In the genomic region with DNA sequence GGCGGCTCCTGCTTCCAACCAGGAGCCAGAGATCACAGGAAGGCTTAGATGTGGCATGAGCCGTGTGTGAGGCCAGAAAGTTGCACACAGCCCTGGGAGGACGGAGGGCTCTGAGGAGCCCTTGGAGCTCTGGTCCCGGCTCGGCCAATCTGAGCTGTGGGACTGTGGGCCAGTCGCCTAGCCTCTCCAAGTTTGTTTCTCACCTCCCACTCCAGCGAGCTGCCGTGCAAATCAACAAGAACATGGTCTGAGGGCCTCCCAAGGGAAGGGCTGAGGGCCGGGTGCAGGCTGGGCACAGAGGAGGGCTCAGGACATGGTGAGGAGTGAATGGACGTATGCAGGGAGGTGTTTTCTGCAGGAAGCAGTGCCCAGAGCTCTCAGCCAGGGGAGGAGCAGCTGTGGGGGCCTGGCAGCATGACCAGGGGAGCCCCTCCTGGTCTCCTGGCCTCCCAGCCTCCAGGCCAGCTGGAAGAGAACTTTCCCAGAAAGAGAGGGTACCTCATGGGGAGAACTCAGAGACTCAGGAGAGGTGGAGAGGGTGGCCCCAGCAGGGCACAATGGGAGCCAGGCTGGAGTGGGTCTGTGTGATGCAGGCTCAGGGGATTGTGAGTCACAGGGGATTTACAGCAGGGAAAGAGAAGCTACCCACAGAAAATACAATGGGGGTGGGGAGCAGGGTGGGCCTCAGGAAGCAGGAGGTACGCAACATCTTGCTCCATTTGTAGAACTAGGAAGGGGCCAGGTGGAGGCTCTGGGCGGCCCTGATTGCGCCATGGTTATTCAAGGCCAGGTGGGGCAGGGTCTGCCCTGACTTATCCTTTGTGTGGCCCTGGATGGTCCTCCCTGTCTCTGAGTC, we compare ENCODE assay signal across 11 cellular contexts. TPM values are rescaled to one million over a fixed set of nuclear protein-coding genes. Genes with fewer than 3 reads are reported as not detected.
DNase-seq lines count a peak whose midpoint lies in the region; ATAC-seq lines count a peak whose summit lies in the region.
"Had no signal": no experiment of that assay in that cellular context is flagged by ENCODE, and none has a peak within 500 bp of the region (broad histone marks: within the 10 kb centered on the region; RNA-seq: fewer than 3 reads in every experiment).

No MANE protein-coding gene starts in this region.

- no peak overlapping the region for H2AFZ ChIP-seq in GM23248

- no peaks in the 10 kb centered on the region for H3K9me2 ChIP-seq in GM23248 (ENCODE audit: insufficient read depth)

- no peaks in the 10 kb centered on the region for H3K79me2 ChIP-seq in GM23248 (ENCODE audit: insufficient read depth)

- peaks cover 43% of the 10 kb centered on the region for H3K4me1 ChIP-seq in CD4-positive, CD25-positive, alpha-beta regulatory T cell (ENCODE audit: control insufficient read depth, insufficient read depth, low read length, poor library complexity, severe bottlenecking)
- peaks cover 24% of the 10 kb centered on the region for H3K4me1 ChIP-seq in GM23248 (ENCODE audit: insufficient read depth)
- H3K4me1 ChIP-seq: suprapubic skin had no signal

- in situ Hi-C loops in GM23248 (cut with MboI): no loop called here

- no peaks in the 10 kb centered on the region for H3F3A ChIP-seq in GM23248 (ENCODE audit: insufficient read depth)

- H3K27me3 Mint-ChIP-seq in CD4-positive, CD25-positive, alpha-beta regulatory T cell: no peaks in the 10 kb centered on the region
- H3K27me3 Mint-ChIP-seq in activated T-helper 1 cell treated with anti-CD3 and anti-CD28 coated beads, Interleukin-12 subunit alpha, Interleukin-12 subunit beta, Interleukin-2, Interleukin-4 antibody, amounts not matched to agents 30 ng/mL and 10 ng/mL and 1 ng/mL, durations not matched to agents 14 hours and 24 hours and 36 hours (ENCODE audit: insufficient read depth): no peaks in the 10 kb centered on the region
- no peaks in the 10 kb centered on the region for H3K27me3 Mint-ChIP-seq in memory B cell

- WGBS in GM23248 (ENCODE audit: low coverage in 1 of 2, low lambda C conversion rate in 2 of 2, missing lambda C conversion rate in 2 of 2), 2 experiments: 91% methylated on average over 13 of the region's 13 CpGs

- H3K27ac Mint-ChIP-seq in CD4-positive, CD25-positive, alpha-beta regulatory T cell: peak overlapping the region in 2 of 3 donors; percentile 46 to 68
- peak overlapping the region; percentile 94 for H3K27ac Mint-ChIP-seq in activated T-helper 1 cell treated with anti-CD3 and anti-CD28 coated beads, Interleukin-12 subunit alpha, Interleukin-12 subunit beta, Interleukin-2, Interleukin-4 antibody, amounts not matched to agents 30 ng/mL and 10 ng/mL and 1 ng/mL, durations not matched to agents 14 hours and 24 hours and 36 hours
- peak overlapping the region; percentile 68 for H3K27ac Mint-ChIP-seq in memory B cell

- no peaks in the 10 kb centered on the region for H3K9me3 Mint-ChIP-seq in CD4-positive, CD25-positive, alpha-beta regulatory T cell
- no peaks in the 10 kb centered on the region for H3K9me3 Mint-ChIP-seq in activated T-helper 1 cell treated with anti-CD3 and anti-CD28 coated beads, Interleukin-12 subunit alpha, Interleukin-12 subunit beta, Interleukin-2, Interleukin-4 antibody, amounts not matched to agents 30 ng/mL and 10 ng/mL and 1 ng/mL, durations not matched to agents 14 hours and 24 hours and 36 hours
- no peaks in the 10 kb centered on the region for H3K9me3 Mint-ChIP-seq in memory B cell

- no peak for DNase-seq in CD4-positive, CD25-positive, alpha-beta regulatory T cell
- DNase-seq in GM23248: peak; percentile 39
- no peak for DNase-seq in activated T-helper 1 cell treated with anti-CD3 and anti-CD28 coated beads, Interleukin-12 subunit alpha, Interleukin-12 subunit beta, Interleukin-2, Interleukin-4 antibody, amounts not matched to agents 30 ng/mL and 10 ng/mL and 1 ng/mL, durations not matched to agents 14 hours and 24 hours and 36 hours (ENCODE audit: low spot score)
- no peak for DNase-seq in memory B cell (ENCODE audit: low spot score in 2 of 2)
- DNase-seq in ureter (ENCODE audit: low spot score): no peak
- DNase-seq in NCI-H1417 (lab: John Stamatoyannopoulos, UW): no peak
- DNase-seq: amniotic stem cell, NCI-H2107 had no signal

- peaks cover 39% of the 10 kb centered on the region for H3K36me3 ChIP-seq in CD4-positive, CD25-positive, alpha-beta regulatory T cell (ENCODE audit: control insufficient read depth, insufficient read depth, low read length)
- no peaks in the 10 kb centered on the region for H3K36me3 ChIP-seq in GM23248 (ENCODE audit: low read depth)
- H3K36me3 ChIP-seq: suprapubic skin had no signal

- no peak overlapping the region for H3K4me3 ChIP-seq in CD4-positive, CD25-positive, alpha-beta regulatory T cell (ENCODE audit: low read depth, low read length)
- H3K4me3 ChIP-seq in GM23248: no peak overlapping the region
- H3K4me3 ChIP-seq: suprapubic skin had no signal

- no peaks in the 10 kb centered on the region for H3K27me3 ChIP-seq in CD4-positive, CD25-positive, alpha-beta regulatory T cell (ENCODE audit: control insufficient read depth, insufficient read depth, low read length)
- no peaks in the 10 kb centered on the region for H3K27me3 ChIP-seq in GM23248 (replicated peaks; ENCODE audit: insufficient read depth)
- H3K27me3 ChIP-seq: suprapubic skin had no signal

- no peak overlapping the region for H3K9ac ChIP-seq in GM23248

- no peak for ATAC-seq in CD4-positive, CD25-positive, alpha-beta regulatory T cell (ENCODE audit: low read depth in 2 of 2)
- ATAC-seq in memory B cell (ENCODE audit: low read depth) (no peak), GM21825 (IDR thresholded peaks at IDR 0.05; ENCODE audit: unreplicated experiment) (no peak), HG03565 (IDR thresholded peaks at IDR 0.05; ENCODE audit: unreplicated experiment) (no peak)

- intact Hi-C loops in activated T-helper 1 cell treated with anti-CD3 and anti-CD28 coated beads, Interleukin-12 subunit alpha, Interleukin-12 subunit beta, Interleukin-2, Interleukin-4 antibody, amounts not matched to agents 30 ng/mL and 10 ng/mL and 1 ng/mL, durations not matched to agents 14 hours and 24 hours and 36 hours (cut with micrococcal nuclease): loop anchor here (2.0 to 10.0 kb wide), 2 partner anchors 17 to 1375 kb away; partner anchors contain the start of genes IMP3 and SNX33

- no peak overlapping the region for H3K4me2 ChIP-seq in GM23248 (ENCODE audit: unreplicated experiment)

- H3K36me3 Mint-ChIP-seq in CD4-positive, CD25-positive, alpha-beta regulatory T cell: peaks cover 4% of the 10 kb centered on the region
- H3K36me3 Mint-ChIP-seq in activated T-helper 1 cell treated with anti-CD3 and anti-CD28 coated beads, Interleukin-12 subunit alpha, Interleukin-12 subunit beta, Interleukin-2, Interleukin-4 antibody, amounts not matched to agents 30 ng/mL and 10 ng/mL and 1 ng/mL, durations not matched to agents 14 hours and 24 hours and 36 hours (ENCODE audit: low read depth): peaks cover 52% of the 10 kb centered on the region
- peaks cover 13% of the 10 kb centered on the region for H3K36me3 Mint-ChIP-seq in memory B cell

- H3K4me3 Mint-ChIP-seq in CD4-positive, CD25-positive, alpha-beta regulatory T cell: peak overlapping the region in 1 of 4 donors; percentile 56
- peak overlapping the region; percentile 69 for H3K4me3 Mint-ChIP-seq in activated T-helper 1 cell treated with anti-CD3 and anti-CD28 coated beads, Interleukin-12 subunit alpha, Interleukin-12 subunit beta, Interleukin-2, Interleukin-4 antibody, amounts not matched to agents 30 ng/mL and 10 ng/mL and 1 ng/mL, durations not matched to agents 14 hours and 24 hours and 36 hours
- no peak overlapping the region for H3K4me3 Mint-ChIP-seq in memory B cell

- no peaks in the 10 kb centered on the region for H4K20me1 ChIP-seq in GM23248 (ENCODE audit: insufficient read depth)

- H3K27ac ChIP-seq in CD4-positive, CD25-positive, alpha-beta regulatory T cell (ENCODE audit: insufficient read depth, low read length, poor library complexity, severe bottlenecking): peak overlapping the region; percentile 25
- H3K27ac ChIP-seq in GM23248: no peak overlapping the region
- H3K27ac ChIP-seq: suprapubic skin had no signal

- H3K4me1 Mint-ChIP-seq in CD4-positive, CD25-positive, alpha-beta regulatory T cell: peaks cover 4 to 74% (median 33%) of the 10 kb centered on the region in 4 donors
- peaks cover 90% of the 10 kb centered on the region for H3K4me1 Mint-ChIP-seq in activated T-helper 1 cell treated with anti-CD3 and anti-CD28 coated beads, Interleukin-12 subunit alpha, Interleukin-12 subunit beta, Interleukin-2, Interleukin-4 antibody, amounts not matched to agents 30 ng/mL and 10 ng/mL and 1 ng/mL, durations not matched to agents 14 hours and 24 hours and 36 hours (ENCODE audit: low read depth)
- peaks cover 17% of the 10 kb centered on the region for H3K4me1 Mint-ChIP-seq in memory B cell

- H3K9me3 ChIP-seq in CD4-positive, CD25-positive, alpha-beta regulatory T cell (ENCODE audit: control insufficient read depth in 2 of 2, low read length in 2 of 2): no peaks in the 10 kb centered on the region
- no peaks in the 10 kb centered on the region for H3K9me3 ChIP-seq in GM23248 (ENCODE audit: low read depth)
- H3K9me3 ChIP-seq: suprapubic skin had no signal

RNA-seq across cellular contexts. Expression of gene PSTPIP1, which starts 24.8 kb away (rescaled TPM):
- 169 TPM for total RNA-seq in CD4-positive, CD25-positive, alpha-beta regulatory T cell
- 10 to 100 TPM; 41.3 to 69.2 (median 45.7) TPM for polyA plus RNA-seq in CD4-positive, CD25-positive, alpha-beta regulatory T cell
- total RNA-seq in GM23248 (2014; rRNA removed; shearing (Covaris generic)): 0.38 TPM in 1 of 2 replicates, not detected in the other
- polyA plus RNA-seq in GM23248 (2016; fragmentation: Nextera tagmentation; extraction: Ambion mirVana): 0.71 and 0.80 TPM in 2 replicates
- 218 and 226 TPM in 2 replicates for total RNA-seq in activated T-helper 1 cell treated with anti-CD3 and anti-CD28 coated beads, Interleukin-12 subunit alpha, Interleukin-12 subunit beta, Interleukin-2, Interleukin-4 antibody, amounts not matched to agents 30 ng/mL and 10 ng/mL and 1 ng/mL, durations not matched to agents 14 hours and 24 hours and 36 hours
- 12.3 TPM for total RNA-seq in ureter

RNA-seq across cellular contexts. Expression of gene TSPAN3, which starts 51.2 kb away (rescaled TPM):
- total RNA-seq in CD4-positive, CD25-positive, alpha-beta regulatory T cell: 5.4 TPM
- polyA plus RNA-seq in CD4-positive, CD25-positive, alpha-beta regulatory T cell: 10 to 100 TPM; 19.2 to 31.0 (median 27.2) TPM
- 321 and 332 TPM in 2 replicates for total RNA-seq in GM23248 (2014; rRNA removed; shearing (Covaris generic))
- 307 and 320 TPM in 2 replicates for polyA plus RNA-seq in GM23248 (2016; fragmentation: Nextera tagmentation; extraction: Ambion mirVana)
- total RNA-seq in activated T-helper 1 cell treated with anti-CD3 and anti-CD28 coated beads, Interleukin-12 subunit alpha, Interleukin-12 subunit beta, Interleukin-2, Interleukin-4 antibody, amounts not matched to agents 30 ng/mL and 10 ng/mL and 1 ng/mL, durations not matched to agents 14 hours and 24 hours and 36 hours: 41.5 and 41.6 TPM in 2 replicates
- total RNA-seq in ureter: 166 TPM
